ENCODE assay signal across 12 cellular contexts in the genomic region with DNA sequence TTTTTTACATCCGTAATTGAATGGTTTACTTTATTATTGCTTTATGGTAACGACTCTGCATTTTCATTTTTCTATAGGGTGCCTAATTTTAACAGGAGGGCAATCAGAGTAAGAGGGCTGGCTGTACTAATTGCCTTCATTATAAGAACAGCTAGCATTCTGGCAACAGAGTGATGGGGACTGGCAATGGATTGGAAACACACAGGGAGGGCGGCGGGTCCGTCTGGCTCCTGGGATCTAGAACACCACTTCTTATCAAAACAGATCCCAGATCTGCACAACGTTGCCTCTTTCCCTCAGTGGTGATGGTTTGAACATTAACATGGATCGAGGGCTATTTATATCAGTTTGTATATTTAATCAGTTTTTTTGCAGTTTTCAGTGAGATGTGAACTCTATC.
DNase-seq lines count a peak whose midpoint lies in the region; TF ChIP-seq lines count a peak whose summit lies in the region.
"Had no signal": no experiment of that assay in that cellular context is flagged by ENCODE, and none has a peak within 500 bp of the region (broad histone marks: within the 10 kb centered on the region; RNA-seq: fewer than 3 reads in every experiment).

No MANE protein-coding gene starts in this region.

- no peak overlapping the region for H3K27ac ChIP-seq in brain microvascular endothelial cell
- H3K27ac ChIP-seq: BLaER1 had no signal

- no peak for TF ChIP-seq CTCF in brain microvascular endothelial cell (IDR thresholded peaks at IDR 0.05; ENCODE audit: low read depth, low read length, missing control alignments)

- peak; percentile 34 for DNase-seq in NCI-H748 (lab: John Stamatoyannopoulos, UW; ENCODE audit: unreplicated experiment)
- DNase-seq in NCI-H748 treated with DMSO at 0.1 percent for 48 hours (lab: John Stamatoyannopoulos, UW) = no peak
- DNase-seq in NCI-H1436 treated with DMSO at 0.1 percent for 48 hours (lab: John Stamatoyannopoulos, UW) = peak; percentile 80
- DNase-seq in cerebellar cortex (ENCODE audit: low spot score) = peak; percentile 52
- no peak for DNase-seq in brain microvascular endothelial cell
- DNase-seq in activated CD4-positive, alpha-beta T cell treated with anti-CD3 and anti-CD28 coated beads, Interleukin-2, amount 50 U/mL, for 48 hours = no peak
- no peak for DNase-seq in H4 (ENCODE audit: low spot score)
- DNase-seq: 8988T; AML-193; CD8-positive, alpha-beta memory T cell; DMS53 had no signal

- in situ Hi-C loops in brain microvascular endothelial cell (cut with HindIII; ENCODE audit: low pct_ligation_motif_present, low sequenced_read_pairs) = no loop called here

- H3K27me3 ChIP-seq in brain microvascular endothelial cell (replicated peaks) = no peaks in the 10 kb centered on the region
- H3K27me3 ChIP-seq: BLaER1 had no signal

- no peak overlapping the region for H3K4me3 ChIP-seq in brain microvascular endothelial cell (ENCODE audit: low read depth, low read length)
- H3K4me3 ChIP-seq: BLaER1 had no signal

- no peaks in the 10 kb centered on the region for H3K36me3 ChIP-seq in brain microvascular endothelial cell (replicated peaks)
- H3K36me3 ChIP-seq: BLaER1 had no signal

Comparison
In these comparisons a context has a peak if more than half of its experiments do, and no peak if none do; other contexts are left out.
1. DNase-seq: peak in NCI-H748 (single experiment), NCI-H1436 treated with DMSO at 0.1 percent for 48 hours (single experiment) and cerebellar cortex (single experiment); none in NCI-H748 treated with DMSO at 0.1 percent for 48 hours (single experiment), brain microvascular endothelial cell (single experiment), activated CD4-positive, alpha-beta T cell treated with anti-CD3 and anti-CD28 coated beads, Interleukin-2, amount 50 U/mL, for 48 hours (0 of 2) and H4 (single experiment).